Comparison of ENCODE assay signal across 17 cellular contexts in the genomic region with DNA sequence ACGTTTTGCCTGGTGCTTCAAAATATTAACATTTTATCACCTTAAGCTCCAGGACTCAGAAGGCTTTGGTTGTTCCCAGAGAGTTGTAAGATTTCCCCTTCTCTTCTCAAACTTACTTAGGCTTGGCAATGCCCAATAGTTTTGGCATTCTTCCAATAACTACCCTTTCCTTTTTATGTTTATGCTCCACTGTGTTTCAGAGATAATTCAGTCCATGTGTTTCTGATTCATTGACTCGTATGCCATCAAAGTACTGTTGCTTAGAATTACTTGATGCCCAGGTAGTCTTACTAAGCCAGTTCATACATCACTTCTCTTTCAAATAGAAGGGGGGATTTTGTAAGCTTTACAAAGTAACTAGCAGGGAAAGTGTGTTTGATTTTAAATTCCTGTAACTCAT.
"Had no signal": no experiment of that assay in that cellular context is flagged by ENCODE, and none has a peak within 500 bp of the region (broad histone marks: within the 10 kb centered on the region; RNA-seq: fewer than 3 reads in every experiment).

No MANE protein-coding gene starts in this region.

- ATAC-seq: naive thymus-derived CD8-positive, alpha-beta T cell; right lobe of liver; stimulated activated naive B cell treated with anti-CD40 and anti-IgM and Interleukin-4, amounts not matched to agents 10 μg/mL and 1 μg/mL and 100 μg/mL, for 72 hours had no signal

- H3K27ac Mint-ChIP-seq: activated CD4-positive, alpha-beta T cell treated with anti-CD3 and anti-CD28 coated beads, Interleukin-2, amount 10 ng/mL, durations not matched to agents 7 days and 5 days; activated naive CD4-positive, alpha-beta T cell treated with anti-CD3 and anti-CD28 coated beads, Interleukin-2, amount 10 ng/mL, durations not matched to agents 7 days and 5 days; activated T-helper 2 cell treated with anti-CD3 and anti-CD28 coated beads, Interferon-gamma antibody, Interleukin-2, Interleukin-4, amounts not matched to agents 10 μg/mL and 5 μg/mL and 100 μg/mL, durations not matched to agents 14 hours and 24 hours and 36 hours; immature natural killer cell; naive thymus-derived CD8-positive, alpha-beta T cell; stimulated activated naive B cell treated with anti-CD40 and anti-IgM and Interleukin-4, amounts not matched to agents 10 μg/mL and 1 μg/mL and 100 μg/mL, for 72 hours had no signal

- H3K36me3 ChIP-seq: adrenal gland, colonic mucosa, right lobe of liver, spleen, tibial nerve had no signal

- H3K27me3 ChIP-seq: adrenal gland, colonic mucosa, right lobe of liver, spleen, tibial nerve had no signal

- H3K4me3 Mint-ChIP-seq: activated CD4-positive, alpha-beta T cell treated with anti-CD3 and anti-CD28 coated beads, Interleukin-2, amount 10 ng/mL, durations not matched to agents 7 days and 5 days; activated naive CD4-positive, alpha-beta T cell treated with anti-CD3 and anti-CD28 coated beads, Interleukin-2, amount 10 ng/mL, durations not matched to agents 7 days and 5 days; immature natural killer cell; naive thymus-derived CD8-positive, alpha-beta T cell; stimulated activated naive B cell treated with anti-CD40 and anti-IgM and Interleukin-4, amounts not matched to agents 10 μg/mL and 1 μg/mL and 100 μg/mL, for 72 hours had no signal

- DNase-seq: activated CD4-positive, alpha-beta T cell treated with anti-CD3 and anti-CD28 coated beads, Interleukin-2, amount 10 ng/mL, durations not matched to agents 7 days and 5 days; activated CD4-positive, CD25-positive, alpha-beta regulatory T cell; activated naive CD4-positive, alpha-beta T cell treated with anti-CD3 and anti-CD28 coated beads, Interleukin-2, amount 10 ng/mL, durations not matched to agents 7 days and 5 days; adrenal gland; caudate nucleus; colonic mucosa; effector CD4-positive, alpha-beta T cell; glutamatergic neuron; immature natural killer cell; naive thymus-derived CD8-positive, alpha-beta T cell; right lobe of liver; spleen; stimulated activated CD4-positive, alpha-beta T cell treated with anti-CD3 and anti-CD28 coated beads, Interleukin-1b, Interleukin-23, amount 100 ng/mL, for 48 hours; stimulated activated naive B cell treated with anti-CD40 and anti-IgM and Interleukin-4, amounts not matched to agents 10 μg/mL and 1 μg/mL and 100 μg/mL, for 72 hours had no signal

- H3K36me3 Mint-ChIP-seq: activated naive CD4-positive, alpha-beta T cell treated with anti-CD3 and anti-CD28 coated beads, Interleukin-2, amount 10 ng/mL, durations not matched to agents 7 days and 5 days; immature natural killer cell; naive thymus-derived CD8-positive, alpha-beta T cell; stimulated activated naive B cell treated with anti-CD40 and anti-IgM and Interleukin-4, amounts not matched to agents 10 μg/mL and 1 μg/mL and 100 μg/mL, for 72 hours had no signal

- H3K27ac ChIP-seq: adrenal gland, colonic mucosa, epithelial cell of prostate, right lobe of liver, spleen, tibial nerve had no signal

- H3K27me3 Mint-ChIP-seq: activated CD4-positive, alpha-beta T cell treated with anti-CD3 and anti-CD28 coated beads, Interleukin-2, amount 10 ng/mL, durations not matched to agents 7 days and 5 days; activated naive CD4-positive, alpha-beta T cell treated with anti-CD3 and anti-CD28 coated beads, Interleukin-2, amount 10 ng/mL, durations not matched to agents 7 days and 5 days; naive thymus-derived CD8-positive, alpha-beta T cell; stimulated activated naive B cell treated with anti-CD40 and anti-IgM and Interleukin-4, amounts not matched to agents 10 μg/mL and 1 μg/mL and 100 μg/mL, for 72 hours had no signal

- H3K4me3 ChIP-seq: adrenal gland, colonic mucosa, right lobe of liver, spleen, tibial nerve had no signal

- H3K4me1 Mint-ChIP-seq: activated CD4-positive, alpha-beta T cell treated with anti-CD3 and anti-CD28 coated beads, Interleukin-2, amount 10 ng/mL, durations not matched to agents 7 days and 5 days; activated naive CD4-positive, alpha-beta T cell treated with anti-CD3 and anti-CD28 coated beads, Interleukin-2, amount 10 ng/mL, durations not matched to agents 7 days and 5 days; immature natural killer cell; naive thymus-derived CD8-positive, alpha-beta T cell; stimulated activated naive B cell treated with anti-CD40 and anti-IgM and Interleukin-4, amounts not matched to agents 10 μg/mL and 1 μg/mL and 100 μg/mL, for 72 hours had no signal

- H3K9me3 ChIP-seq: adrenal gland, colonic mucosa, right lobe of liver, tibial nerve had no signal

- H3K4me1 ChIP-seq: adrenal gland, colonic mucosa, right lobe of liver, spleen had no signal
